Comparison of ENCODE assay signal across 25 cellular contexts in the genomic region with DNA sequence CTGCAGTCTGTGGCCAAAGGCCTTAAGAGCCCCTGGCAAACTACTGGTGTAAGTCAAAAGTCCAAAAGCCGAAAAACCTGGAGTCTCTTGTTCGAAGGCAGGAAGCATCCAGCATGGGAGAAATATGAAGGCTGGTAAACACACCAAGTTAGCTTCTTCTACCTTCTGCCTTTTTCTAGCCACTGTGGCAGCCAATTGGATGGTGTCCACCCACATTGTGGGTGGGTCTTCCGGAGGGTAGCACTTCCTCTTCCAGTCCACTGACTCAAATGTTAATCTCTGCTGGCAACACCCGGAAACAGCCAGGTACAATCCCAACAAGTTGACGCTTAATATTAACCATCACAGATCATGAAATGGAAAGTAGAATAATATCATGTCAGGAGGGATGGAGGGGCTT.
"Had no signal": no experiment of that assay in that cellular context is flagged by ENCODE, and none has a peak within 500 bp of the region (broad histone marks: within the 10 kb centered on the region; RNA-seq: fewer than 3 reads in every experiment).

No MANE protein-coding gene starts in this region.

- H3K4me3 ChIP-seq: coronary artery, dorsolateral prefrontal cortex, esophagus squamous epithelium, gastrocnemius medialis, heart right ventricle, left lung, lower lobe of right lung, mucosa of descending colon had no signal

- DNase-seq: dermis blood vessel endothelial cell; dorsolateral prefrontal cortex; effector CD4-positive, alpha-beta T cell; effector memory CD8-positive, alpha-beta T cell; endodermal cell; erythroblast; esophagus squamous epithelium; foreskin fibroblast; foreskin melanocyte; gastrocnemius medialis; glutamatergic neuron; head of caudate nucleus; heart right ventricle; hippocampal formation; left cardiac atrium; left lung; left ventricle myocardium superior; lower lobe of right lung; mesendoderm; mucosa of descending colon; naive B cell; naive thymus-derived CD8-positive, alpha-beta T cell had no signal

- H3K27me3 ChIP-seq: dorsolateral prefrontal cortex, esophagus squamous epithelium, gastrocnemius medialis, heart right ventricle, left lung had no signal

- H3K36me3 ChIP-seq: esophagus squamous epithelium, gastrocnemius medialis, heart right ventricle, left lung, lower lobe of right lung had no signal

- H3K9me3 ChIP-seq: esophagus squamous epithelium, gastrocnemius medialis, heart right ventricle, left lung, lower lobe of right lung had no signal

- ATAC-seq: effector memory CD8-positive, alpha-beta T cell; esophagus mucosa; gastrocnemius medialis; heart right ventricle; left cardiac atrium; left lung; left ventricle myocardium superior; lower lobe of right lung; mucosa of descending colon; naive thymus-derived CD8-positive, alpha-beta T cell had no signal

- H3K27ac ChIP-seq: coronary artery, dorsolateral prefrontal cortex, epithelial cell of prostate, esophagus squamous epithelium, gastrocnemius medialis, heart right ventricle, left lung, lower lobe of right lung had no signal

- H3K4me1 ChIP-seq: esophagus squamous epithelium, gastrocnemius medialis, heart right ventricle, left lung, lower lobe of right lung had no signal
